Comparison of ENCODE assay signal across 8 cellular contexts in the genomic region with DNA sequence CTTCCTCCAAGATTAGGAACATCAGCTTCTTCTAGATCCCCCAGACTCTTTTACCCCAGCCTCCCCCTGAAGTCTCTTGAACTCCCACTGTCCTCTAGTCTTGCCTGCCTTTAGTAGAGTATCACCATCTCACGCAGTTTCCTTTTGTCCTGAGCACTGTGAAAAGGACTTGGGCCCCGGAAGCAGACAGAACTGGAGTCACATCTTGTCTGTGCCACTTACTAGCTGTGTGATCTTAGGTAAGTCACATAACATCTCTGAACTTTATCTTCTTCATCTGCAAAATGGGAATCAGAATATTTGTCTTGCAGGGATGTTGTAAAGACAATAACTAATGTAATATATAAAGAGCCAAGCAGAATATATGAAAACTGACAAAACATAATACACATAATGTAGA. TPM values are rescaled to one million over a fixed set of nuclear protein-coding genes. Genes with fewer than 3 reads are reported as not detected.
DNase-seq lines count a peak whose midpoint lies in the region; ATAC-seq and TF ChIP-seq lines count a peak whose summit lies in the region.

No MANE protein-coding gene starts in this region.

- H3K4me3 Mint-ChIP-seq in dendritic cell treated with granulocyte-macrophage colony-stimulating factor and Interleukin-4, amounts not matched to agents 40 ng/mL and 50 ng/mL, for 4 days = no peak overlapping the region

- no peak for TF ChIP-seq EP300 in SK-N-SH (IDR thresholded peaks at IDR 0.05; ENCODE audit: borderline replicate concordance in 1 of 2, low read depth in 1 of 2, low read length in 1 of 2)

- intact Hi-C loops in dendritic cell treated with granulocyte-macrophage colony-stimulating factor and Interleukin-4, amounts not matched to agents 40 ng/mL and 50 ng/mL, for 4 days (cut with micrococcal nuclease) = loop anchor here (2.0 kb wide), 1 partner anchor 15 kb away; the partner anchor contains the start of gene TMSB10
- intact Hi-C loops in spleen (cut with DNase I; ENCODE audit: low total_unique reads) = no loop called here

- H3K9me3 Mint-ChIP-seq in dendritic cell treated with granulocyte-macrophage colony-stimulating factor and Interleukin-4, amounts not matched to agents 40 ng/mL and 50 ng/mL, for 4 days = no peaks in the 10 kb centered on the region

- no peak for DNase-seq in SK-N-SH
- no peak for DNase-seq in spleen
- no peak for DNase-seq in NCI-H2227 treated with DMSO at 0.1 percent for 48 hours (lab: John Stamatoyannopoulos, UW)
- no peak for DNase-seq in DMS53 treated with DMSO at 0.1 percent for 48 hours (lab: John Stamatoyannopoulos, UW; ENCODE audit: unreplicated experiment)
- no peak for DNase-seq in glomerular visceral epithelial cell (ENCODE audit: extremely low spot score)

- no peaks in the 10 kb centered on the region for H3K9me3 ChIP-seq in SK-N-SH
- H3K9me3 ChIP-seq in KOPT-K1 (ENCODE audit: insufficient read depth, low read length, poor library complexity, severe bottlenecking) = no peaks in the 10 kb centered on the region
- H3K9me3 ChIP-seq in spleen = no peaks in the 10 kb centered on the region

- H3K4me1 ChIP-seq in SK-N-SH (ENCODE audit: control insufficient read depth in 1 of 2, insufficient read depth in 2 of 2, low read depth in 1 of 2, low read length in 1 of 2) (peaks cover 0 to 1% of the 10 kb centered on the region in 2 experiments; a peak in 1 of 4 replicates), spleen (peaks cover 12 to 46% (median 28%) of the 10 kb centered on the region in 6 donors)

- H2AFZ ChIP-seq in SK-N-SH (ENCODE audit: low read depth) = peak overlapping the region; percentile 76; the same call in 1 of the 2 replicates

- H3F3A ChIP-seq in SK-N-SH (replicated peaks; ENCODE audit: insufficient read depth) = peaks cover 7% of the 10 kb centered on the region

- TF ChIP-seq CTCF in SK-N-SH (IDR thresholded peaks at IDR 0.05) = no peak
- TF ChIP-seq CTCF in spleen (IDR thresholded peaks at IDR 0.05 in 8 of 11, conservative IDR thresholded peaks at IDR 0.05 in 3 of 11) = no peak

- H3K27ac ChIP-seq in SK-N-SH (ENCODE audit: low read depth in 2 of 2, low read length in 1 of 2) (no peak overlapping the region), KOPT-K1 (ENCODE audit: low read depth, low read length, poor library complexity, severe bottlenecking) (peak overlapping the region; percentile 67), spleen (peak overlapping the region; percentile 84 to 90 (median 87))

- no peak for TF ChIP-seq POLR2A in spleen (IDR thresholded peaks at IDR 0.05)

- CTCF ChIA-PET in SK-N-SH (lab: Yijun Ruan, JAX) = interaction anchor here (1.0 to 2.5 kb wide), 2 partner anchors 9 to 37 kb away, joined by 3 to 7 read pairs; no protein-coding TSS in a partner anchor

- POLR2A ChIA-PET in SK-N-SH (lab: Yijun Ruan, JAX) = no interaction called here

- H3K4me3 ChIP-seq in SK-N-SH (ENCODE audit: low read depth in 2 of 2, low read length in 1 of 2) (no peak overlapping the region), spleen (peak overlapping the region in 1 of 8 donors; percentile 50)

- ATAC-seq in SK-N-SH treated with all-trans-retinoic acid at 6 μM for 48 hours = no peak

- no peaks in the 10 kb centered on the region for H3K36me3 Mint-ChIP-seq in dendritic cell treated with granulocyte-macrophage colony-stimulating factor and Interleukin-4, amounts not matched to agents 40 ng/mL and 50 ng/mL, for 4 days (ENCODE audit: low read depth)

- TF ChIP-seq RAD21 in SK-N-SH (IDR thresholded peaks at IDR 0.05; ENCODE audit: low read length) = no peak

- H3K9me2 ChIP-seq in SK-N-SH = no peaks in the 10 kb centered on the region

- H3K4me2 ChIP-seq in SK-N-SH = no peak overlapping the region

- peak overlapping the region; percentile 85 for H3K27ac Mint-ChIP-seq in dendritic cell treated with granulocyte-macrophage colony-stimulating factor and Interleukin-4, amounts not matched to agents 40 ng/mL and 50 ng/mL, for 4 days

- WGBS in SK-N-SH (ENCODE audit: low lambda C conversion rate) = 80% methylated on average over 2 of the region's 2 CpGs
- WGBS in spleen, 5 donors = 73 to 84% (median 79%) methylated on average over 2 of the region's 2 CpGs

- H4K20me1 ChIP-seq in SK-N-SH (ENCODE audit: insufficient read depth) = no peaks in the 10 kb centered on the region

- H3K27me3 Mint-ChIP-seq in dendritic cell treated with granulocyte-macrophage colony-stimulating factor and Interleukin-4, amounts not matched to agents 40 ng/mL and 50 ng/mL, for 4 days = peaks cover under 1% of the 10 kb centered on the region

- H3K27me3 ChIP-seq in SK-N-SH (ENCODE audit: insufficient read depth) = no peaks in the 10 kb centered on the region
- no peaks in the 10 kb centered on the region for H3K27me3 ChIP-seq in spleen (replicated peaks in 1 of 7)

- H3K9ac ChIP-seq in SK-N-SH = no peak overlapping the region

- H3K79me2 ChIP-seq in SK-N-SH (ENCODE audit: insufficient read depth) = no peaks in the 10 kb centered on the region

- H3K36me3 ChIP-seq in SK-N-SH (replicated peaks in 1 of 2; ENCODE audit: control insufficient read depth in 1 of 2, insufficient read depth in 2 of 2, low read length in 1 of 2) (no peaks in the 10 kb centered on the region), KOPT-K1 (ENCODE audit: insufficient read depth, low read length) (no peaks in the 10 kb centered on the region), spleen (no peaks in the 10 kb centered on the region)

- peaks cover 51% of the 10 kb centered on the region for H3K4me1 Mint-ChIP-seq in dendritic cell treated with granulocyte-macrophage colony-stimulating factor and Interleukin-4, amounts not matched to agents 40 ng/mL and 50 ng/mL, for 4 days (ENCODE audit: low read depth)

TF ChIP-seq in SK-N-SH, 30 proteins besides CTCF, POLR2A, EP300 and RAD21 (continues in another document):
- TF ChIP-seq FOXJ3 (CRISPR knock-in tag; IDR thresholded peaks at IDR 0.05) = no peak
- no peak for TF ChIP-seq FOSL2 (IDR thresholded peaks at IDR 0.05; ENCODE audit: borderline replicate concordance, low read depth)
- TF ChIP-seq MXI1 (IDR thresholded peaks at IDR 0.05; ENCODE audit: low read depth, low read length) = no peak
- TF ChIP-seq TCF12 (IDR thresholded peaks at IDR 0.05) = no peak
- no peak for TF ChIP-seq USF1 (IDR thresholded peaks at IDR 0.05; ENCODE audit: borderline replicate concordance, low read depth)
- TF ChIP-seq SMC3 (IDR thresholded peaks at IDR 0.05; ENCODE audit: low read depth, low read length) = no peak

TF ChIP-seq in SK-N-SH treated with all-trans-retinoic acid at 6 μM for 48 hours, 23 proteins besides CTCF, POLR2A, EP300 and RAD21:
- TF ChIP-seq ESRRG (CRISPR knock-in tag; IDR thresholded peaks at IDR 0.05) = no peak
- no peak for TF ChIP-seq ZNF8 (CRISPR knock-in tag; IDR thresholded peaks at IDR 0.05)
- TF ChIP-seq, protein P1, sequence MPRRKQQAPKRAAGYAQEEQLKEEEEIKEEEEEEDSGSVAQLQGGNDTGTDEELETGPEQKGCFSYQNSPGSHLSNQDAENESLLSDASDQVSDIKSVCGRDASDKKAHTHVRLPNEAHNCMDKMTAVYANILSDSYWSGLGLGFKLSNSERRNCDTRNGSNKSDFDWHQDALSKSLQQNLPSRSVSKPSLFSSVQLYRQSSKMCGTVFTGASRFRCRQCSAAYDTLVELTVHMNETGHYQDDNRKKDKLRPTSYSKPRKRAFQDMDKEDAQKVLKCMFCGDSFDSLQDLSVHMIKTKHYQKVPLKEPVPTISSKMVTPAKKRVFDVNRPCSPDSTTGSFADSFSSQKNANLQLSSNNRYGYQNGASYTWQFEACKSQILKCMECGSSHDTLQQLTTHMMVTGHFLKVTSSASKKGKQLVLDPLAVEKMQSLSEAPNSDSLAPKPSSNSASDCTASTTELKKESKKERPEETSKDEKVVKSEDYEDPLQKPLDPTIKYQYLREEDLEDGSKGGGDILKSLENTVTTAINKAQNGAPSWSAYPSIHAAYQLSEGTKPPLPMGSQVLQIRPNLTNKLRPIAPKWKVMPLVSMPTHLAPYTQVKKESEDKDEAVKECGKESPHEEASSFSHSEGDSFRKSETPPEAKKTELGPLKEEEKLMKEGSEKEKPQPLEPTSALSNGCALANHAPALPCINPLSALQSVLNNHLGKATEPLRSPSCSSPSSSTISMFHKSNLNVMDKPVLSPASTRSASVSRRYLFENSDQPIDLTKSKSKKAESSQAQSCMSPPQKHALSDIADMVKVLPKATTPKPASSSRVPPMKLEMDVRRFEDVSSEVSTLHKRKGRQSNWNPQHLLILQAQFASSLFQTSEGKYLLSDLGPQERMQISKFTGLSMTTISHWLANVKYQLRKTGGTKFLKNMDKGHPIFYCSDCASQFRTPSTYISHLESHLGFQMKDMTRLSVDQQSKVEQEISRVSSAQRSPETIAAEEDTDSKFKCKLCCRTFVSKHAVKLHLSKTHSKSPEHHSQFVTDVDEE (CRISPR knock-in tag; IDR thresholded peaks at IDR 0.05) = no peak
TF ChIP-seq in SK-N-SH treated with all-trans-retinoic acid at 6 μM for 48 hours: peak in this region for 0.

RNA-seq across cellular contexts. Expression of gene TRABD2A, which starts 8.4 kb away (rescaled TPM):
- 3.0 and 3.8 TPM in 2 replicates for polyA plus RNA-seq in SK-N-SH (2012; rRNA removed)
- polyA plus RNA-seq in SK-N-SH (2012; cell fraction: cytosol; rRNA removed) = 2.4 and 3.6 TPM in 2 replicates
- polyA plus RNA-seq in SK-N-SH (2012; cell fraction: nucleus; rRNA removed) = 2.2 TPM in 2 replicates
- total RNA-seq in spleen = 10 to 100 TPM in 2 of 7 donors, 1 to 10 TPM in 5; 5.4 to 12.5 (median 9.2) TPM
- polyA plus RNA-seq in spleen = 1 to 10 TPM; 4.5 to 8.6 (median 5.0) TPM

RNA-seq across cellular contexts. Expression of gene TMSB10, which starts 16.1 kb away (rescaled TPM):
- polyA plus RNA-seq in SK-N-SH (2012; rRNA removed) (3,924 and 7,920 TPM in 2 replicates), spleen (1,000 to 10,000 TPM; 2,869 to 3,827 (median 3,008) TPM)
- 5,618 and 8,173 TPM in 2 replicates for polyA plus RNA-seq in SK-N-SH (2012; cell fraction: cytosol; rRNA removed)
- polyA plus RNA-seq in SK-N-SH (2012; cell fraction: nucleus; rRNA removed) = 1,784 and 3,464 TPM in 2 replicates
- 1,000 to 10,000 TPM; 1,416 to 3,222 (median 1,664) TPM for total RNA-seq in spleen

Comparison
In these comparisons a context has a peak if more than half of its experiments do, and no peak if none do; other contexts are left out.
1. H3K27ac ChIP-seq: peak in KOPT-K1 (single experiment) and spleen (8 of 8); none in SK-N-SH (0 of 2).